9 cellular contexts compared by ENCODE assay signal in the genomic region with DNA sequence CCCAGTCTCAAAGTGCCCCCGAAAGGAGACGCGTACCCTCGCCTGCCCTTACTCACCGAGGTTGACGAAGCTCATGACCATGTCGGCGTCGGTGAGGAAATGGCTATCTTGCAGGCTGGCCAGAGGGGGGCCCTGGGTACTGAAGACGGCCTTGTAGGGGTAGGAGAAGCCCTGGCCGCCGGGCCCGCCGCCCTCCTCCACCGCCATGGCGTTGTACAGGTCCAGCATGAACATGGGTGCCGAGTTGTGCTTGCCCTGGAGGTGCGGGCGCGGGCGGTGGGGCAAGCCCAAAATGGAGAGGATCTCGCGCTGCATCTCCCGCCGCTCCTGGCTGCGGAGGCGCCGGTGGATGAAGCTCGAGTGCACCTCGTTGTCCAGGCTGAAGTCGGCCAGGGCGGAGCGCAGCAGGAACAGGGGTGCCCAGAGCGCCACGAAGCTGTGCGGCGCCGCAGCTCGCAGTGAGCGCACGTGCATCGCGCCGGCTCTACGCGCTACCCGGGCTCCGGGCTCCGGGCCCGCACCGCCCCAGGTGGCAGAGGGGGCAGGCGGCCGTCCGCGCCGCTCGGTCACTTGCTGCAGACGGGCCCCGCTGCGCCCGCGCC. TPM values are rescaled to one million over a fixed set of nuclear protein-coding genes. Genes with fewer than 3 reads are reported as not detected.
DNase-seq lines count a peak whose midpoint lies in the region; ATAC-seq and TF ChIP-seq lines count a peak whose summit lies in the region.
"Had no signal": no experiment of that assay in that cellular context is flagged by ENCODE, and none has a peak within 500 bp of the region (broad histone marks: within the 10 kb centered on the region; RNA-seq: fewer than 3 reads in every experiment).

No MANE protein-coding gene starts in this region.

- POLR2A ChIA-PET in Panc1 (lab: Charles Lee) = no interaction called here

- H3K27me3 Mint-ChIP-seq in Calu3 (ENCODE audit: unreplicated experiment) = peaks cover 95% of the 10 kb centered on the region

- peak overlapping the region; percentile 40 to 50 for H3K4me3 ChIP-seq in Panc1 (ENCODE audit: low read depth in 2 of 2, low read length in 2 of 2)
- H3K4me3 ChIP-seq in left ventricle myocardium inferior = peak overlapping the region; percentile 65
- H3K4me3 ChIP-seq in trophoblast cell (ENCODE audit: low read depth, low read length) = peak overlapping the region; percentile 70

- H3K79me1 ChIP-seq in trophoblast cell (ENCODE audit: low read length) = peaks cover 5% of the 10 kb centered on the region

- in situ Hi-C loops in Panc1 (cut with HindIII; ENCODE audit: low pct_unique_long_range_greater_than_20kb, low sequenced_read_pairs) = no loop called here

- no peak overlapping the region for H4K8ac ChIP-seq in trophoblast cell (ENCODE audit: low read depth, low read length)

- no peaks in the 10 kb centered on the region for H3K36me3 Mint-ChIP-seq in Calu3 (ENCODE audit: insufficient read depth, unreplicated experiment)

- no peak overlapping the region for H2BK5ac ChIP-seq in trophoblast cell (ENCODE audit: low read depth, low read length, poor library complexity)

- no peak overlapping the region for H4K91ac ChIP-seq in trophoblast cell (ENCODE audit: low read depth, low read length)

- peaks cover 8% of the 10 kb centered on the region for H3K4me1 ChIP-seq in Panc1 (ENCODE audit: control insufficient read depth, insufficient read depth, low read length)
- peaks cover 25% of the 10 kb centered on the region for H3K4me1 ChIP-seq in left ventricle myocardium inferior
- peaks cover 23 to 38% of the 10 kb centered on the region in 2 experiments for H3K4me1 ChIP-seq in trophoblast cell (ENCODE audit: control insufficient read depth in 1 of 2, insufficient read depth in 2 of 2, low read length in 2 of 2)
- H3K4me1 ChIP-seq: ascending aorta had no signal

- CTCF ChIA-PET in Panc1 (lab: Charles Lee) (no interaction called here), Calu3 (lab: Charles Lee) (no interaction called here)

- no peak overlapping the region for H3K9ac ChIP-seq in trophoblast cell (ENCODE audit: low read length)

- peak overlapping the region; percentile 83 for H3K4me2 ChIP-seq in trophoblast cell (ENCODE audit: low read length)

- H3K4me3 Mint-ChIP-seq in Calu3 (ENCODE audit: low read depth, unreplicated experiment) = no peak overlapping the region

- peak; percentile 73 for ATAC-seq in Panc1
- no peak for ATAC-seq in HG03521 (IDR thresholded peaks at IDR 0.05; ENCODE audit: unreplicated experiment)

- H3K27ac ChIP-seq in Panc1 (ENCODE audit: low read length) (no peak overlapping the region), left ventricle myocardium inferior (replicated peaks) (peak overlapping the region; percentile 52), trophoblast cell (ENCODE audit: low read depth, low read length) (no peak overlapping the region)
- H3K27ac ChIP-seq: ascending aorta had no signal

- peak overlapping the region; percentile 5 for H3K18ac ChIP-seq in trophoblast cell (ENCODE audit: low read length)

- no peak overlapping the region for H2BK120ac ChIP-seq in trophoblast cell (ENCODE audit: insufficient read depth, low read length, poor library complexity)

- no peaks in the 10 kb centered on the region for H3K9me3 ChIP-seq in Panc1 (ENCODE audit: control insufficient read depth, insufficient read depth, low read depth, low read length)
- no peaks in the 10 kb centered on the region for H3K9me3 ChIP-seq in left ventricle myocardium inferior (replicated peaks)
- peaks cover 3% of the 10 kb centered on the region for H3K9me3 ChIP-seq in trophoblast cell (ENCODE audit: insufficient read depth, low read depth, low read length)
- H3K9me3 ChIP-seq: ascending aorta had no signal

- no CpG with 5 or more reads among the region's 62 CpGs for WGBS in trophoblast cell (ENCODE audit: extremely low coverage, insufficient coverage, insufficient read length)

- no peak overlapping the region for H3K27ac Mint-ChIP-seq in Calu3 (ENCODE audit: unreplicated experiment)

- H2BK12ac ChIP-seq in trophoblast cell (ENCODE audit: low read length) = no peak overlapping the region

- H3K4me1 Mint-ChIP-seq in Calu3 (ENCODE audit: low read depth, unreplicated experiment) = no peaks in the 10 kb centered on the region

- TF ChIP-seq CTCF in Panc1 (IDR thresholded peaks at IDR 0.05) (no peak), left ventricle myocardium inferior (IDR thresholded peaks at IDR 0.05; ENCODE audit: borderline replicate concordance) (no peak), Calu3 (IDR thresholded peaks at IDR 0.05; ENCODE audit: unreplicated experiment) (no peak)

- BruUV-seq in Panc1 (replicated peaks; lab: Mats Ljungman, UMichigan) (no TSS peak), Calu3 (replicated peaks; lab: Mats Ljungman, UMichigan) (no TSS peak)

- H2AK5ac ChIP-seq in trophoblast cell (ENCODE audit: low read length) = no peak overlapping the region

- intact Hi-C loops in Panc1 (cut with micrococcal nuclease; ENCODE audit: unreplicated experiment) (no loop called here), left ventricle myocardium inferior (cut with micrococcal nuclease) (no loop called here), Calu3 (cut with micrococcal nuclease; ENCODE audit: unreplicated experiment) (no loop called here)

- no peak overlapping the region for H3K4ac ChIP-seq in trophoblast cell (ENCODE audit: low read depth, low read length)

- DNase-seq in Daoy (ENCODE audit: low read depth) = peak; percentile 39
- no peak for DNase-seq in Panc1 (ENCODE audit: low read depth, low spot score)
- DNase-seq in left ventricle myocardium inferior = no peak
- peak in 1 of 2 donors; percentile 58 for DNase-seq in trophoblast cell
- no peak for DNase-seq in Calu3
- DNase-seq in HK-2 (ENCODE audit: unreplicated experiment) = no peak
- DNase-seq in UCSD-AML1 (lab: John Stamatoyannopoulos, UW; ENCODE audit: unreplicated experiment) = no peak

- no peak overlapping the region for H4K12ac ChIP-seq in trophoblast cell (ENCODE audit: low read depth, low read length)

- peak overlapping the region; percentile 21 for H2AFZ ChIP-seq in trophoblast cell (ENCODE audit: insufficient read depth, low read length, poor library complexity)

- H3K9me3 Mint-ChIP-seq in Calu3 (ENCODE audit: low read depth, unreplicated experiment) = no peaks in the 10 kb centered on the region

- H3K79me2 ChIP-seq in trophoblast cell (ENCODE audit: control insufficient read depth, insufficient read depth, low read length, poor library complexity) = peaks cover 4% of the 10 kb centered on the region

- peak overlapping the region; percentile 8 for H3K14ac ChIP-seq in trophoblast cell (ENCODE audit: low read length)

- H3K23ac ChIP-seq in trophoblast cell (ENCODE audit: low read length) = no peak overlapping the region

- H3K27me3 ChIP-seq in Panc1 (ENCODE audit: control insufficient read depth, insufficient read depth, low read length) (peaks cover 6% of the 10 kb centered on the region; the same call in 1 of the 2 replicates), left ventricle myocardium inferior (ENCODE audit: low read depth) (peaks cover 97% of the 10 kb centered on the region), trophoblast cell (ENCODE audit: insufficient read depth, low read length) (peaks cover 21% of the 10 kb centered on the region)
- H3K27me3 ChIP-seq: ascending aorta had no signal

- H3K36me3 ChIP-seq in Panc1 (ENCODE audit: control insufficient read depth, insufficient read depth, low read length) (no peaks in the 10 kb centered on the region), left ventricle myocardium inferior (no peaks in the 10 kb centered on the region), trophoblast cell (ENCODE audit: control insufficient read depth in 1 of 2, insufficient read depth in 2 of 2, low read length in 2 of 2) (no peaks in the 10 kb centered on the region)
- H3K36me3 ChIP-seq: ascending aorta had no signal

RNA-seq across cellular contexts. Expression of a gene that starts 0.7 kb away (rescaled TPM):
- 11.5 and 12.7 TPM in 2 replicates for total RNA-seq in Daoy (2014; rRNA removed; shearing (Covaris generic))
- 11.5 TPM for total RNA-seq in Panc1 (2021; ENCODE audit: unreplicated experiment)
- 13.0 TPM for polyA plus RNA-seq in Panc1 (2012; ENCODE audit: insufficient read length)
- 19.9 TPM for total RNA-seq in left ventricle myocardium inferior
- polyA plus RNA-seq in trophoblast cell (2013) = 13.5 and 14.2 TPM in 2 replicates
- not detected in 2 replicates for total RNA-seq in Calu3 (2022)
- total RNA-seq: ascending aorta had no signal

Comparison
In these comparisons a context has a peak if more than half of its experiments do, and no peak if none do; other contexts are left out.
1. RNA of a gene that starts 0.7 kb away (total RNA-seq): 19.9 TPM in left ventricle myocardium inferior (single experiment), 11.5 to 12.7 TPM in Daoy and 11.5 TPM in Panc1 (single experiment); not detected in Calu3; every median in the first group is over 10 times any median in the second.
2. Peak in every context shown above with its lines, with median percentiles within 50 percentile points of each other: H3K4me3 ChIP-seq.